Comparison of ENCODE assay signal across 1 cellular context in the genomic region with DNA sequence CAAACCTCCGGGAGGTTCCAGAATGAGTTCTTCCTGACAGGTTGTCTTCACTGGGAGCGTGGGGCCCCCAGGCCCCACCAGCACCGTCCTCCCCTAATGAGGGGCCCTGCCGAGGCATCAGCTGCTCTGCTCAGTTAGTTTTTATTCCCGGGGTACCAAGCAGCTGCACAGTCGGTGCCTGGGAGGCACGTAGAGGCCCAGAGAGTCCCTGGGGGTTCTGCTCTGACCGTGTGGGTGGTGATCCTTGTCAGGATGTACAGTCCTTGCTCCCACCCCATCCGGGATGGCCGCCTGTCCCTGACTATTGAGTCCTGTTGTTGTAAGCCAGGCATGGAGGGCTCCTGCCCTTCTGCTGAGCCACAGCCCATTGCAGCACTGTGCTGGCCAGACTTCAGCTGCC.
TF ChIP-seq lines count a peak whose summit lies in the region.

No MANE protein-coding gene starts in this region.

TF ChIP-seq in HepG2, 621 proteins besides CTCF, POLR2A, EP300 and RAD21:
- TF ChIP-seq, protein P1, sequence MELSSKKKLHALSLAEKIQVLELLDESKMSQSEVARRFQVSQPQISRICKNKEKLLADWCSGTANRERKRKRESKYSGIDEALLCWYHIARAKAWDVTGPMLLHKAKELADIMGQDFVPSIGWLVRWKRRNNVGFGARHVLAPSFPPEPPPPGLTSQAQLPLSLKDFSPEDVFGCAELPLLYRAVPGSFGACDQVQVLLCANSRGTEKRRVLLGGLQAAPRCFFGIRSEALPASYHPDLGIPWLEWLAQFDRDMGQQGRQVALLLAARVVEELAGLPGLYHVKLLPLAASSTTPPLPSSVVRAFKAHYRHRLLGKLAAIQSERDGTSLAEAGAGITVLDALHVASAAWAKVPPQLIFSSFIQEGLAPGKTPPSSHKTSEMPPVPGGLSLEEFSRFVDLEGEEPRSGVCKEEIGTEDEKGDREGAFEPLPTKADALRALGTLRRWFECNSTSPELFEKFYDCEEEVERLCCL (CRISPR knock-in tag; IDR thresholded peaks at IDR 0.05; ENCODE audit: borderline replicate concordance), result no peak
- TF ChIP-seq RORA (CRISPR knock-in tag; IDR thresholded peaks at IDR 0.05) (no peak), SP1 (IDR thresholded peaks at IDR 0.05) (no peak), SP1 (CRISPR knock-in tag; IDR thresholded peaks at IDR 0.05) (no peak), TSC22D2 (CRISPR knock-in tag; IDR thresholded peaks at IDR 0.05; ENCODE audit: borderline replicate concordance) (no peak), HNRNPK (IDR thresholded peaks at IDR 0.05; ENCODE audit: low read depth, low read length, poor library complexity, severe bottlenecking) (no peak), HHEX (CRISPR knock-in tag; IDR thresholded peaks at IDR 0.05) (no peak), ZNF75D (CRISPR knock-in tag; IDR thresholded peaks at IDR 0.05; ENCODE audit: borderline replicate concordance) (no peak), FOXM1 (CRISPR knock-in tag; IDR thresholded peaks at IDR 0.05) (no peak), ZNF703 (CRISPR knock-in tag; IDR thresholded peaks at IDR 0.05; ENCODE audit: borderline replicate concordance) (no peak), ZSCAN20 (CRISPR knock-in tag; IDR thresholded peaks at IDR 0.05; ENCODE audit: borderline replicate concordance) (no peak), MYC (CRISPR knock-in tag; IDR thresholded peaks at IDR 0.05; ENCODE audit: borderline replicate concordance) (no peak), EHMT2 (IDR thresholded peaks at IDR 0.05; ENCODE audit: borderline replicate concordance, low read depth, low read length) (no peak), NR2F2 (IDR thresholded peaks at IDR 0.05; ENCODE audit: borderline replicate concordance, low read depth) (no peak)
- TF ChIP-seq, protein P2, sequence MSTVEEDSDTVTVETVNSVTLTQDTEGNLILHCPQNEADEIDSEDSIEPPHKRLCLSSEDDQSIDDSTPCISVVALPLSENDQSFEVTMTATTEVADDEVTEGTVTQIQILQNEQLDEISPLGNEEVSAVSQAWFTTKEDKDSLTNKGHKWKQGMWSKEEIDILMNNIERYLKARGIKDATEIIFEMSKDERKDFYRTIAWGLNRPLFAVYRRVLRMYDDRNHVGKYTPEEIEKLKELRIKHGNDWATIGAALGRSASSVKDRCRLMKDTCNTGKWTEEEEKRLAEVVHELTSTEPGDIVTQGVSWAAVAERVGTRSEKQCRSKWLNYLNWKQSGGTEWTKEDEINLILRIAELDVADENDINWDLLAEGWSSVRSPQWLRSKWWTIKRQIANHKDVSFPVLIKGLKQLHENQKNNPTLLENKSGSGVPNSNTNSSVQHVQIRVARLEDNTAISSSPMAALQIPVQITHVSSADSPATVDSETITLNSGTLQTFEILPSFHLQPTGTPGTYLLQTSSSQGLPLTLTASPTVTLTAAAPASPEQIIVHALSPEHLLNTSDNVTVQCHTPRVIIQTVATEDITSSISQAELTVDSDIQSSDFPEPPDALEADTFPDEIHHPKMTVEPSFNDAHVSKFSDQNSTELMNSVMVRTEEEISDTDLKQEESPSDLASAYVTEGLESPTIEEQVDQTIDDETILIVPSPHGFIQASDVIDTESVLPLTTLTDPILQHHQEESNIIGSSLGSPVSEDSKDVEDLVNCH (CRISPR knock-in tag; IDR thresholded peaks at IDR 0.05), result no peak
- TF ChIP-seq, protein P3, sequence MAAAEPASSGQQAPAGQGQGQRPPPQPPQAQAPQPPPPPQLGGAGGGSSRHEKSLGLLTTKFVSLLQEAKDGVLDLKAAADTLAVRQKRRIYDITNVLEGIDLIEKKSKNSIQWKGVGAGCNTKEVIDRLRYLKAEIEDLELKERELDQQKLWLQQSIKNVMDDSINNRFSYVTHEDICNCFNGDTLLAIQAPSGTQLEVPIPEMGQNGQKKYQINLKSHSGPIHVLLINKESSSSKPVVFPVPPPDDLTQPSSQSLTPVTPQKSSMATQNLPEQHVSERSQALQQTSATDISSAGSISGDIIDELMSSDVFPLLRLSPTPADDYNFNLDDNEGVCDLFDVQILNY (CRISPR knock-in tag; conservative IDR thresholded peaks at IDR 0.05), result no peak
- TF ChIP-seq, protein P4, sequence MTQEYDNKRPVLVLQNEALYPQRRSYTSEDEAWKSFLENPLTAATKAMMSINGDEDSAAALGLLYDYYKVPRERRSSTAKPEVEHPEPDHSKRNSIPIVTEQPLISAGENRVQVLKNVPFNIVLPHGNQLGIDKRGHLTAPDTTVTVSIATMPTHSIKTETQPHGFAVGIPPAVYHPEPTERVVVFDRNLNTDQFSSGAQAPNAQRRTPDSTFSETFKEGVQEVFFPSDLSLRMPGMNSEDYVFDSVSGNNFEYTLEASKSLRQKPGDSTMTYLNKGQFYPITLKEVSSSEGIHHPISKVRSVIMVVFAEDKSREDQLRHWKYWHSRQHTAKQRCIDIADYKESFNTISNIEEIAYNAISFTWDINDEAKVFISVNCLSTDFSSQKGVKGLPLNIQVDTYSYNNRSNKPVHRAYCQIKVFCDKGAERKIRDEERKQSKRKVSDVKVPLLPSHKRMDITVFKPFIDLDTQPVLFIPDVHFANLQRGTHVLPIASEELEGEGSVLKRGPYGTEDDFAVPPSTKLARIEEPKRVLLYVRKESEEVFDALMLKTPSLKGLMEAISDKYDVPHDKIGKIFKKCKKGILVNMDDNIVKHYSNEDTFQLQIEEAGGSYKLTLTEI (CRISPR knock-in tag; conservative IDR thresholded peaks at IDR 0.05), result no peak
- TF ChIP-seq, protein P5, sequence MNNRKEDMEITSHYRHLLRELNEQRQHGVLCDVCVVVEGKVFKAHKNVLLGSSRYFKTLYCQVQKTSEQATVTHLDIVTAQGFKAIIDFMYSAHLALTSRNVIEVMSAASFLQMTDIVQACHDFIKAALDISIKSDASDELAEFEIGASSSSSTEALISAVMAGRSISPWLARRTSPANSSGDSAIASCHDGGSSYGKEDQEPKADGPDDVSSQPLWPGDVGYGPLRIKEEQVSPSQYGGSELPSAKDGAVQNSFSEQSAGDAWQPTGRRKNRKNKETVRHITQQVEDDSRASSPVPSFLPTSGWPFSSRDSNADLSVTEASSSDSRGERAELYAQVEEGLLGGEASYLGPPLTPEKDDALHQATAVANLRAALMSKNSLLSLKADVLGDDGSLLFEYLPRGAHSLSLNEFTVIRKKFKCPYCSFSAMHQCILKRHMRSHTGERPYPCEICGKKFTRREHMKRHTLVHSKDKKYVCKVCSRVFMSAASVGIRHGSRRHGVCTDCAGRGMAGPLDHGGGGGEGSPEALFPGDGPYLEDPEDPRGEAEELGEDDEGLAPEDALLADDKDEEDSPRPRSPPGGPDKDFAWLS (CRISPR knock-in tag; IDR thresholded peaks at IDR 0.05; ENCODE audit: borderline replicate concordance), result no peak
